25 cellular contexts compared by ENCODE assay signal in genomic region chr4:6605114-6605513, GRCh38.
"Had no signal": no experiment of that assay in that cellular context is flagged by ENCODE, and none has a peak within 500 bp of the region (broad histone marks: within the 10 kb centered on the region; RNA-seq: fewer than 3 reads in every experiment).

No MANE protein-coding gene starts in this region.

- DNase-seq: Karpas-422, KG1, MG63, NCI-H1092 treated with DMSO at 0.1 percent for 48 hours, NCI-H1436 treated with DMSO at 0.1 percent for 48 hours, NCI-H1694 treated with DMSO at 0.1 percent for 48 hours, NCI-H1930, NCI-H2081, NCI-H2107, NCI-H226, NCI-H446, NCI-H510A, NCI-H524 treated with DMSO at 0.1 percent for 48 hours, NCI-H69, NCI-H774, Right ventricle myocardium superior, RPMI8226, SIG-M5, SK-N-SH, SW 1271, T-cell had no signal

- H3K9me3 ChIP-seq: MG63, SJSA1 had no signal

- H3K27me3 ChIP-seq: MG63, SJSA1 had no signal

- H3K4me2 ChIP-seq: SK-N-SH had no signal

- H3K27ac ChIP-seq: HL-60, SJSA1 had no signal

- H3K9ac ChIP-seq: SK-N-SH had no signal

- FAIRE-seq: HTR-8/SVneo, RCC 7860 had no signal

- ATAC-seq: T-cell had no signal

- H3K4me3 ChIP-seq: MG63, SJSA1 had no signal

- H3K36me3 ChIP-seq: MG63 had no signal

- H3K4me1 ChIP-seq: SJSA1 had no signal
